12 cellular contexts compared by ENCODE assay signal in the genomic region with DNA sequence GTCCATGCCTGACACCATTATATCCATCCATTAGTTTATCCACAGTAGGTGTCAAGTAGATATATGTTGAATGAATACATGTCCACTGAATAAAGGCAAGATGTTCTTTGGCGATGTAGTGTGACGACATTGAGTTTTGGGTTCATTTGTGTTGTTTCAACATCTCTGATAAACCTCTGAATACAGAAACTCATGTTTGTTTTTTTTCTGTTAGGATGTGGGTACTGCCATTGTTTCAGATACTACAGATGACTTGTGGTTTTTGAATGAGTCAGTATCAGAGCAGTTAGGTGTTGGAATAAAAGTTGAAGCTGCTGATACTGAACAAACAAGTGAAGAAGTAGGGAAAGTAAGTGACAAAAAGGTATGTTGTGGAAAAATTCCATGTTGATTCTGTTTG. TPM values are rescaled to one million over a fixed set of nuclear protein-coding genes. Genes with fewer than 3 reads are reported as not detected.
DNase-seq lines count a peak whose midpoint lies in the region; ATAC-seq and TF ChIP-seq lines count a peak whose summit lies in the region.
"Had no signal": no experiment of that assay in that cellular context is flagged by ENCODE, and none has a peak within 500 bp of the region (broad histone marks: within the 10 kb centered on the region; RNA-seq: fewer than 3 reads in every experiment).

No MANE protein-coding gene starts in this region.

- H3K27me3 ChIP-seq in thyroid gland: no peaks in the 10 kb centered on the region
- H3K27me3 ChIP-seq: ascending aorta, BLaER1, MG63 had no signal

- peaks cover 74% of the 10 kb centered on the region for H3K36me3 Mint-ChIP-seq in activated naive CD4-positive, alpha-beta T cell treated with anti-CD3 and anti-CD28 coated beads for 36 hours (ENCODE audit: low read depth)
- peaks cover 82% of the 10 kb centered on the region for H3K36me3 Mint-ChIP-seq in effector memory CD8-positive, alpha-beta T cell (ENCODE audit: insufficient read depth)

- no peak for TF ChIP-seq CTCF in NB4 (IDR thresholded peaks at IDR 0.05; ENCODE audit: low read depth, low read length)
- TF ChIP-seq CTCF in thyroid gland (IDR thresholded peaks at IDR 0.05): no peak

- WGBS in thyroid gland, 2 donors: 90 to 96% methylated on average over 2 of the region's 2 CpGs

- no peaks in the 10 kb centered on the region for H3K9me3 ChIP-seq in thyroid gland
- H3K9me3 ChIP-seq: ascending aorta, BLaER1, MG63 had no signal

- H3K36me3 ChIP-seq in thyroid gland: peaks cover 49 to 52% of the 10 kb centered on the region in 2 donors

- CTCF ChIA-PET in activated naive CD4-positive, alpha-beta T cell treated with anti-CD3 and anti-CD28 coated beads for 36 hours (lab: Charles Lee): interaction anchor here (1.0 to 2.0 kb wide), 6 partner anchors 20 to 262 kb away, joined by 3 to 7 read pairs (median 4); a partner anchor contains a TSS

- no peak for TF ChIP-seq POLR2A in NB4 (IDR thresholded peaks at IDR 0.05; ENCODE audit: extremely low read depth, insufficient read length)
- no peak for TF ChIP-seq POLR2A in thyroid gland (IDR thresholded peaks at IDR 0.05)

- H3K9me3 Mint-ChIP-seq in activated naive CD4-positive, alpha-beta T cell treated with anti-CD3 and anti-CD28 coated beads for 36 hours: peaks cover 2% of the 10 kb centered on the region
- H3K9me3 Mint-ChIP-seq in effector memory CD8-positive, alpha-beta T cell: no peaks in the 10 kb centered on the region

- H3K4me3 Mint-ChIP-seq in activated naive CD4-positive, alpha-beta T cell treated with anti-CD3 and anti-CD28 coated beads for 36 hours: no peak overlapping the region
- H3K4me3 Mint-ChIP-seq in effector memory CD8-positive, alpha-beta T cell: peak overlapping the region; percentile 53 to 57

- peak; percentile 97 for ATAC-seq in effector memory CD8-positive, alpha-beta T cell (replicated peaks)
- no peak for ATAC-seq in GM19035 (IDR thresholded peaks at IDR 0.05; ENCODE audit: unreplicated experiment)

- no peak overlapping the region for H3K4me3 ChIP-seq in NB4 (ENCODE audit: low read depth, low read length)
- no peak overlapping the region for H3K4me3 ChIP-seq in thyroid gland (replicated peaks in 1 of 3)
- H3K4me3 ChIP-seq: ascending aorta, BLaER1, lung, MG63 had no signal

- H3K4me1 Mint-ChIP-seq in activated naive CD4-positive, alpha-beta T cell treated with anti-CD3 and anti-CD28 coated beads for 36 hours (ENCODE audit: low read depth): peaks cover 45% of the 10 kb centered on the region
- H3K4me1 Mint-ChIP-seq in effector memory CD8-positive, alpha-beta T cell (ENCODE audit: low read depth in 2 of 2): peaks cover 34 to 51% of the 10 kb centered on the region in 2 donors

- no peaks in the 10 kb centered on the region for H3K27me3 Mint-ChIP-seq in activated naive CD4-positive, alpha-beta T cell treated with anti-CD3 and anti-CD28 coated beads for 36 hours (ENCODE audit: low read depth)
- H3K27me3 Mint-ChIP-seq in effector memory CD8-positive, alpha-beta T cell: no peaks in the 10 kb centered on the region

- no peak for DNase-seq in activated naive CD4-positive, alpha-beta T cell treated with anti-CD3 and anti-CD28 coated beads for 36 hours
- no peak for DNase-seq in activated naive CD4-positive, alpha-beta T cell treated with Interleukin-2 at 50 U/mL for 16 hours
- DNase-seq in NB4 (ENCODE audit: low read depth) (peak; percentile 57), thyroid gland (no peak), UCSD-AML1 (lab: John Stamatoyannopoulos, UW; ENCODE audit: unreplicated experiment) (no peak), cerebellum (ENCODE audit: low spot score) (no peak)
- DNase-seq in effector memory CD8-positive, alpha-beta T cell: no peak
- DNase-seq: MG63 had no signal

- intact Hi-C loops in activated naive CD4-positive, alpha-beta T cell treated with anti-CD3 and anti-CD28 coated beads for 36 hours (cut with micrococcal nuclease): loop anchor here (1.0 kb wide), 4 partner anchors 12 to 91 kb away; no protein-coding TSS in a partner anchor
- intact Hi-C loops in thyroid gland (cut with DNase I): no loop called here

- peaks cover 17 to 21% of the 10 kb centered on the region in 2 donors for H3K4me1 ChIP-seq in thyroid gland
- H3K4me1 ChIP-seq: ascending aorta, BLaER1 had no signal

- peak overlapping the region; percentile 54 for H3K27ac Mint-ChIP-seq in activated naive CD4-positive, alpha-beta T cell treated with anti-CD3 and anti-CD28 coated beads for 36 hours
- peak overlapping the region; percentile 75 to 87 for H3K27ac Mint-ChIP-seq in effector memory CD8-positive, alpha-beta T cell

- peak overlapping the region in 2 of 3 donors; percentile 79 to 84 for H3K27ac ChIP-seq in thyroid gland
- H3K27ac ChIP-seq: ascending aorta, BLaER1 had no signal

RNA-seq across cellular contexts. Expression of a gene that starts 28.1 kb away (rescaled TPM):
- total RNA-seq in activated naive CD4-positive, alpha-beta T cell treated with anti-CD3 and anti-CD28 coated beads for 36 hours: 100 to 1,000 TPM; 109 TPM
- total RNA-seq in thyroid gland (100 to 1,000 TPM in 2 of 4 donors, 10 to 100 TPM in 2; 72.3 to 177 (median 102) TPM), cerebellum (116 TPM)

RNA-seq across cellular contexts. Expression of a gene that starts 49.7 kb away (rescaled TPM):
- total RNA-seq in activated naive CD4-positive, alpha-beta T cell treated with anti-CD3 and anti-CD28 coated beads for 36 hours: 10 to 100 TPM; 61.0 to 65.4 TPM
- total RNA-seq in thyroid gland: 10 to 100 TPM; 19.9 to 36.9 (median 27.2) TPM
- 32.3 TPM for total RNA-seq in cerebellum
